In genomic region chr16:84303023-84303422, GRCh38 we compare ENCODE assay signal across 14 cellular contexts. TPM values are rescaled to one million over a fixed set of nuclear protein-coding genes. Genes with fewer than 3 reads are reported as not detected.
A peak's percentile ranks its signal among the peaks of the same experiment; 100 is the strongest.
DNase-seq lines count a peak whose midpoint lies in the region; ATAC-seq and TF ChIP-seq lines count a peak whose summit lies in the region.
"Had no signal": no experiment of that assay in that cellular context is flagged by ENCODE, and none has a peak within 500 bp of the region (broad histone marks: within the 10 kb centered on the region; RNA-seq: fewer than 3 reads in every experiment).

No MANE protein-coding gene starts in this region.

- H3K27me3 ChIP-seq in BJ (ENCODE audit: control insufficient read depth, insufficient read depth, low read length) (no peaks in the 10 kb centered on the region), left lung (no peaks in the 10 kb centered on the region), stomach (peaks cover 0 to 8% (median 0%) of the 10 kb centered on the region in 3 donors)

- TF ChIP-seq POLR2A in stomach (IDR thresholded peaks at IDR 0.05) (no peak), GM18505 (IDR thresholded peaks at IDR 0.05; ENCODE audit: borderline replicate concordance, extremely low read depth, insufficient read depth, insufficient read length) (no peak)

- H3K36me3 ChIP-seq in BJ (ENCODE audit: control insufficient read depth, insufficient read depth, low read length) (no peaks in the 10 kb centered on the region; the same call in 1 of the 2 replicates), left lung (no peaks in the 10 kb centered on the region), stomach (no peaks in the 10 kb centered on the region)

- 58 to 67% (median 64%) methylated on average over 8 of the region's 8 CpGs for WGBS in stomach, 5 donors

- H3K4me3 Mint-ChIP-seq in stimulated activated memory B cell treated with anti-CD40 and anti-IgM and Interleukin-4, amounts not matched to agents 10 μg/mL and 1 μg/mL and 100 μg/mL, for 72 hours: no peak overlapping the region
- H3K4me3 Mint-ChIP-seq: activated naive CD4-positive, alpha-beta T cell treated with anti-CD3 and anti-CD28 coated beads for 36 hours; neural crest cell had no signal

- TF ChIP-seq EP300 in stomach (IDR thresholded peaks at IDR 0.05): peak; percentile 94

- H3K27ac ChIP-seq in left lung (peak overlapping the region; percentile 60 to 67), stomach (peak overlapping the region in 4 of 5 donors; percentile 75 to 90 (median 81))
- H3K27ac ChIP-seq: C4-2B had no signal

- DNase-seq in BJ (ENCODE audit: low read depth) (peak; percentile 83), astrocyte of the spinal cord (ENCODE audit: low read depth, low spot score) (peak; percentile 5), left lung (no peak), stomach (no peak), NCI-H82 treated with DMSO at 0.1 percent for 48 hours (lab: John Stamatoyannopoulos, UW; ENCODE audit: unreplicated experiment) (no peak), NCI-H2196 (lab: John Stamatoyannopoulos, UW; ENCODE audit: unreplicated experiment) (no peak)
- DNase-seq: activated naive CD4-positive, alpha-beta T cell treated with anti-CD3 and anti-CD28 coated beads for 36 hours; NCI-H1105; RPMI8226 had no signal

- H3K27me3 Mint-ChIP-seq in stimulated activated memory B cell treated with anti-CD40 and anti-IgM and Interleukin-4, amounts not matched to agents 10 μg/mL and 1 μg/mL and 100 μg/mL, for 72 hours: peaks cover 25% of the 10 kb centered on the region

- TF ChIP-seq CTCF in BJ (IDR thresholded peaks at IDR 0.05; ENCODE audit: insufficient read depth, low read depth, low read length): no peak
- no peak for TF ChIP-seq CTCF in astrocyte of the spinal cord (IDR thresholded peaks at IDR 0.05; ENCODE audit: low read depth, low read length)
- no peak for TF ChIP-seq CTCF in left lung (IDR thresholded peaks at IDR 0.05)
- no peak for TF ChIP-seq CTCF in stomach (IDR thresholded peaks at IDR 0.05)

- ATAC-seq in left lung (no peak), GM18505 (IDR thresholded peaks at IDR 0.05; ENCODE audit: unreplicated experiment) (no peak)
- ATAC-seq in stimulated activated memory B cell treated with anti-CD40 and anti-IgM and Interleukin-4, amounts not matched to agents 10 μg/mL and 1 μg/mL and 100 μg/mL, for 72 hours: no peak

- intact Hi-C loops in left lung (cut with DNase I) (no loop called here), stomach (cut with DNase I; ENCODE audit: low total_unique reads) (no loop called here)

- H3K36me3 Mint-ChIP-seq in stimulated activated memory B cell treated with anti-CD40 and anti-IgM and Interleukin-4, amounts not matched to agents 10 μg/mL and 1 μg/mL and 100 μg/mL, for 72 hours: no peaks in the 10 kb centered on the region

- CTCF ChIA-PET in BJ (lab: Yijun Ruan, JAX): interaction anchor here (1.2 to 10.1 kb wide), 2 partner anchors 26 to 423 kb away, joined by 5 to 134 read pairs; no protein-coding TSS in a partner anchor

- in situ Hi-C loops in astrocyte of the spinal cord (cut with HindIII; ENCODE audit: low sequenced_read_pairs): no loop called here

- H3K4me3 ChIP-seq in BJ (ENCODE audit: low read depth, low read length) (no peak overlapping the region), astrocyte of the spinal cord (ENCODE audit: low read depth, low read length) (no peak overlapping the region), left lung (no peak overlapping the region), stomach (no peak overlapping the region)

- POLR2A ChIA-PET in BJ (lab: Charles Lee): no interaction called here

- no peaks in the 10 kb centered on the region for H3K4me1 Mint-ChIP-seq in stimulated activated memory B cell treated with anti-CD40 and anti-IgM and Interleukin-4, amounts not matched to agents 10 μg/mL and 1 μg/mL and 100 μg/mL, for 72 hours
- H3K4me1 Mint-ChIP-seq: neural crest cell had no signal

- H3K27ac Mint-ChIP-seq in stimulated activated memory B cell treated with anti-CD40 and anti-IgM and Interleukin-4, amounts not matched to agents 10 μg/mL and 1 μg/mL and 100 μg/mL, for 72 hours: no peak overlapping the region
- H3K27ac Mint-ChIP-seq: activated naive CD4-positive, alpha-beta T cell treated with anti-CD3 and anti-CD28 coated beads for 36 hours had no signal

- H3K9me3 ChIP-seq in left lung: no peaks in the 10 kb centered on the region
- no peaks in the 10 kb centered on the region for H3K9me3 ChIP-seq in stomach

- H3K4me1 ChIP-seq in left lung (no peaks in the 10 kb centered on the region), stomach (peaks cover 0 to 32% (median 15%) of the 10 kb centered on the region in 4 donors)

- no peaks in the 10 kb centered on the region for H3K9me3 Mint-ChIP-seq in stimulated activated memory B cell treated with anti-CD40 and anti-IgM and Interleukin-4, amounts not matched to agents 10 μg/mL and 1 μg/mL and 100 μg/mL, for 72 hours
- H3K9me3 Mint-ChIP-seq: activated naive CD4-positive, alpha-beta T cell treated with anti-CD3 and anti-CD28 coated beads for 36 hours; neural crest cell had no signal

RNA-seq across cellular contexts. Expression of gene WFDC1, which starts 8.3 kb away (rescaled TPM):
- 62.1 and 85.8 TPM in 2 replicates for polyA plus RNA-seq in BJ (2011; rRNA removed)
- 21.5 and 28.0 TPM in 2 replicates for polyA minus RNA-seq in BJ (2011; rRNA and poly(A)+ RNA removed)
- total RNA-seq in left lung: 10 to 100 TPM; 12.7 to 21.6 TPM
- total RNA-seq in stomach: 10 to 100 TPM in 4 of 5 donors, not detected in 1; 10.7 to 64.3 (median 20.8) TPM
- 10 to 100 TPM; 12.9 to 19.4 (median 13.9) TPM for polyA plus RNA-seq in stomach
- total RNA-seq: activated naive CD4-positive, alpha-beta T cell treated with anti-CD3 and anti-CD28 coated beads for 36 hours; NCI-H460 had no signal

Comparison
In these comparisons a context has a peak if more than half of its experiments do, and no peak if none do; other contexts are left out.
1. DNase-seq: peak in BJ (single experiment) and astrocyte of the spinal cord (single experiment); none in left lung (0 of 2), stomach (single experiment), NCI-H82 treated with DMSO at 0.1 percent for 48 hours (single experiment) and NCI-H2196 (single experiment).